In the genomic region with DNA sequence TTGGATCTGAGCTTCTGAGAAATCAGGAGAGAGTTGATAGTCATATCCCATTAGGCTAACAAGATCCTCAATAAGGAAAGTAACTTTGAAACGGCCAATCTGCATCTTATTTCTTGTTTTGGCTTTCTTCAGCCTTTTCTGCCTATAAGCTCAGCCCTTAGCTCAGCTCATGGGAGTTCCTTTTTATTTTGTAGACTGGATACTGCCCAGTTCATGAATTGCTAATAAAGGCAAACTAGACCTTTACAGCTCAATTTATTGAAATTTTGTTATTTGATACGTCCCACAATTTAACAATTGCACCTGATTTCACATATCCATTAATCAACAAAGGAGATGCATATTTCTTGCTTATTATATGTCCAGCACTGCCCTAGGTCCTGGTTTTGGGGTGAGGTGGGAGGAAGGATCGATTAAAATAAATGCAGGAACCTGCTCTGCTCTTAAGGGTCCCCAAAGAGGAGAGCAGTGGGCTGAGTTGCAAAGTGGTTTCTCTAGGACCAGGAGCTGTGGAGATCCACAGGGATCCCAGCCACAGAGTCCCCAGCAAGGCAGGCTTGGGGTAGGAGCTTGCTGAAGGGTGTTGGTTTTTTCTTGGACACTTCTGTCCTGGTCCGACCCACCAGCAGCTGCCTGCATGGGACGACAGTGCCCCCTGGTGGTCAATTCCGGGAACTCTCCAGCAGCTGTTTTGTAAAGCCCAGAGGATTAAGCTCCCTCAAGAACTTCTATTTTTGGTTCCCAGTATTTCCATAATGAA, we compare ENCODE assay signal across 8 cellular contexts. TPM values are rescaled to one million over a fixed set of nuclear protein-coding genes. Genes with fewer than 3 reads are reported as not detected.
A peak's percentile ranks its signal among the peaks of the same experiment; 100 is the strongest.
DNase-seq lines count a peak whose midpoint lies in the region; ATAC-seq and TF ChIP-seq lines count a peak whose summit lies in the region.

No MANE protein-coding gene starts in this region.

- TF ChIP-seq CTCF in brain (conservative IDR thresholded peaks at IDR 0.05): peak; percentile 98

- in situ Hi-C loops in HAP-1 (cut with MboI; ENCODE audit: low sequenced_read_pairs): loop anchor here (10.0 kb wide), 1 partner anchor 391 kb away; no protein-coding TSS in a partner anchor

- H3K27me3 Mint-ChIP-seq in brain: no peaks in the 10 kb centered on the region

- peaks cover 5% of the 10 kb centered on the region; the same call in 1 of the 2 replicates for H3K9me3 ChIP-seq in HAP-1

- no peaks in the 10 kb centered on the region for H3K4me1 ChIP-seq in HAP-1

- H3K36me3 ChIP-seq in HAP-1 (replicated peaks): no peaks in the 10 kb centered on the region

- ATAC-seq in HG02840 (IDR thresholded peaks at IDR 0.05; ENCODE audit: low FRiP score, unreplicated experiment): no peak

- H3K27ac Mint-ChIP-seq in brain: peak overlapping the region in 4 of 5 experiments; percentile 33 to 66 (median 60)

- H3K4me1 Mint-ChIP-seq in brain: peaks cover 40% of the 10 kb centered on the region

- no peak overlapping the region for H3K4me3 Mint-ChIP-seq in brain

- DNase-seq in DMS153 treated with DMSO at 0.1 percent for 48 hours (lab: John Stamatoyannopoulos, UW; ENCODE audit: unreplicated experiment) (peak; percentile 49), HAP-1 (ENCODE audit: low spot score in 2 of 2) (peak; percentile 80 to 93), NCI-H2081 treated with DMSO at 0.1 percent for 48 hours (lab: John Stamatoyannopoulos, UW) (peak; percentile 29), UCSD-AML1 (lab: John Stamatoyannopoulos, UW; ENCODE audit: unreplicated experiment) (peak; percentile 83), iPS-NIHi7 (ENCODE audit: extremely low spot score) (peak; percentile 87)
- peak; percentile 63 to 86 for DNase-seq in stimulated activated CD4-positive, alpha-beta T cell treated with anti-CD3 and anti-CD28 coated beads, Interleukin-12 subunit alpha, Interleukin-12 subunit beta, amount 100 ng/mL, for 24 hours (ENCODE audit: low read depth in 2 of 2)

- H3K36me3 Mint-ChIP-seq in brain: no peaks in the 10 kb centered on the region

- H3K4me3 ChIP-seq in HAP-1: no peak overlapping the region

- H3K9me3 Mint-ChIP-seq in brain: peaks cover 0 to 8% (median 0%) of the 10 kb centered on the region in 5 experiments

- H3K27me3 ChIP-seq in HAP-1 (ENCODE audit: low read depth): no peaks in the 10 kb centered on the region

RNA-seq across cellular contexts. Expression of gene NENF, which starts 22.9 kb away (rescaled TPM):
- polyA plus RNA-seq in brain (ENCODE audit: insufficient read depth, low read depth, low replicate concordance): 146 TPM

RNA-seq across cellular contexts. Expression of gene PACC1, which starts 40.9 kb away (rescaled TPM):
- polyA plus RNA-seq in brain (ENCODE audit: insufficient read depth, low read depth, low replicate concordance): 38.4 TPM

Comparison
In these comparisons a context has a peak if more than half of its experiments do, and no peak if none do; other contexts are left out.
1. DNase-seq: peak in every context shown above with its lines; median percentile 87 in iPS-NIHi7; 86 in HAP-1; 83 in UCSD-AML1; 74 in stimulated activated CD4-positive, alpha-beta T cell treated with anti-CD3 and anti-CD28 coated beads, Interleukin-12 subunit alpha, Interleukin-12 subunit beta, amount 100 ng/mL, for 24 hours; 49 in DMS153 treated with DMSO at 0.1 percent for 48 hours; 29 in NCI-H2081 treated with DMSO at 0.1 percent for 48 hours.